Comparison of ENCODE assay signal across 17 cellular contexts in the genomic region with DNA sequence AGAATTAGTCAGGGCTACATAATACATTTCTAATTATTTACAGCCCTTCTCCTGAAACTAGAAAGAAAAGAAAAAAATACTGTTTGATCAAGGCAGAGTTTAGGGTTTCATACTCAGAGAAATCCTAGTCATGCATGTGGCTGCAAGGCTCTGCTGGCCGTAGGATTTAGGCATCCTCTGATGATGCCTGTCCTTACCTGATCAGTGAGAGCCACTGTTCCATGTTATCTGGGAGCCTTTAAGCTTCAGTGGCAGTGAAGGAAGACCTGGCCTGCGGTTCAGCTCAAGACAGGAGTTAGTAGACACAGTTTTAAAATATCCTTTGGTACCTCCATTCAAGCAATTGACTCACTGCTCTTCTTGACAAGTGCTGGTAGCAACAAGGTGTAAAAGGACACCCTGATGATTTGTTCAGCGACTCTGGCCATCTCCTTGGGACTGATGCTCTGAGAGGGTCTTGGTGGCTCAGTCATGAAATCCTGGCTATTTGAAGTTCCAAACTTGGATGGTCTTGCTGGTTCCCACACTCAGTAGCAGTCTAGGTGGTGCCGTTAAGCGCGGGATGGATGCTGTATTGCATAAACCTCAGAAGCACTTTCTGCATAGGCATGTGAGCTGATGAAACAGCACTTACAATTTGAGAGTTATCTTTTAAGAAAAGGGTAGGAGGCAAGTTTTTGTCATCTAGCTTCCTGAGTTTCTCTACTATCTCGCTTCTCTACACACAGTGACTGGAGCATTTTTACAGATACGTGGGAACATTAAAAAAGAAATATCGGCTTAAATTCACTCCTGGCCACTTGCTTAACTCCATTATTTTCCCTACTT.
DNase-seq lines count a peak whose midpoint lies in the region; ATAC-seq and TF ChIP-seq lines count a peak whose summit lies in the region.
"Had no signal": no experiment of that assay in that cellular context is flagged by ENCODE, and none has a peak within 500 bp of the region (broad histone marks: within the 10 kb centered on the region; RNA-seq: fewer than 3 reads in every experiment).

No MANE protein-coding gene starts in this region.

- H3K27me3 ChIP-seq in BLaER1, result no peaks in the 10 kb centered on the region; the same call in 1 of the 2 replicates
- H3K27me3 ChIP-seq in rectal smooth muscle tissue (ENCODE audit: control insufficient read depth, insufficient read depth, low read length), result no peaks in the 10 kb centered on the region
- no peaks in the 10 kb centered on the region for H3K27me3 ChIP-seq in PC-3 (ENCODE audit: low read length)
- H3K27me3 ChIP-seq in gastroesophageal sphincter, result no peaks in the 10 kb centered on the region
- H3K27me3 ChIP-seq: ascending aorta, heart left ventricle, ovary had no signal

- H3K36me3 ChIP-seq in BLaER1 (peaks cover 6% of the 10 kb centered on the region; the same call in 1 of the 2 replicates), rectal smooth muscle tissue (ENCODE audit: control insufficient read depth, insufficient read depth, low read length) (no peaks in the 10 kb centered on the region), PC-3 (ENCODE audit: low read depth, low read length) (no peaks in the 10 kb centered on the region), gastroesophageal sphincter (no peaks in the 10 kb centered on the region)
- H3K36me3 ChIP-seq: ascending aorta, heart left ventricle, ovary had no signal

- H3K4me3 Mint-ChIP-seq in HFFc6, result peak overlapping the region; percentile 84; the same call in 1 of the 2 replicates
- H3K4me3 Mint-ChIP-seq: activated T-cell treated with anti-CD3 and anti-CD28 coated beads, Interleukin-2, amount 50 U/mL, for 4 hours had no signal

- H3K4me1 ChIP-seq in BLaER1 (peaks cover 26% of the 10 kb centered on the region), rectal smooth muscle tissue (ENCODE audit: control insufficient read depth, insufficient read depth, low read length) (peaks cover 23% of the 10 kb centered on the region), PC-3 (ENCODE audit: insufficient read depth, low read length) (peaks cover 22% of the 10 kb centered on the region), gastroesophageal sphincter (peaks cover 3 to 24% (median 9%) of the 10 kb centered on the region in 3 donors)

- TF ChIP-seq CTCF in HFFc6 (IDR thresholded peaks at IDR 0.05), result no peak
- no peak for TF ChIP-seq CTCF in choroid plexus epithelial cell (conservative IDR thresholded peaks at IDR 0.05; ENCODE audit: low read depth, low read length)
- TF ChIP-seq CTCF in PC-3 (conservative IDR thresholded peaks at IDR 0.05; ENCODE audit: low read depth, low read length), result no peak
- no peak for TF ChIP-seq CTCF in gastroesophageal sphincter (IDR thresholded peaks at IDR 0.05)

- no peak for ATAC-seq in PC-3
- no peak for ATAC-seq in GM21515 (IDR thresholded peaks at IDR 0.05; ENCODE audit: unreplicated experiment)
- ATAC-seq in gastroesophageal sphincter, result no peak
- ATAC-seq: activated T-cell treated with anti-CD3 and anti-CD28 coated beads, Interleukin-2, amount 50 U/mL, for 4 hours had no signal

- no peaks in the 10 kb centered on the region for H3F3A ChIP-seq in PC-3 (ENCODE audit: low read length, unreplicated experiment)

- peak overlapping the region; percentile 45 for H3K27ac Mint-ChIP-seq in HFFc6

- BruUV-seq in PC-3 (replicated peaks; lab: Mats Ljungman, UMichigan), result no TSS peak

- no peaks in the 10 kb centered on the region for H3K27me3 Mint-ChIP-seq in HFFc6 (ENCODE audit: insufficient read depth)

- 90 to 92% methylated on average over 6 of the region's 9 CpGs for WGBS in gastroesophageal sphincter (ENCODE audit: low coverage in 1 of 2), 2 donors

- H3K36me3 Mint-ChIP-seq in HFFc6 (ENCODE audit: low read depth), result no peaks in the 10 kb centered on the region

- H2AFZ ChIP-seq in PC-3 (ENCODE audit: low read length), result no peak overlapping the region

- H3K9me3 Mint-ChIP-seq in HFFc6, result no peaks in the 10 kb centered on the region
- H3K9me3 Mint-ChIP-seq: activated T-cell treated with anti-CD3 and anti-CD28 coated beads, Interleukin-2, amount 50 U/mL, for 4 hours had no signal

- no peak for DNase-seq in HFFc6
- DNase-seq in choroid plexus epithelial cell (ENCODE audit: low read depth), result peak; percentile 36
- no peak for DNase-seq in PC-3
- DNase-seq in activated effector memory CD4-positive, alpha-beta T cell treated with anti-CD3 and anti-CD28 coated beads, Interleukin-2, amount 50 U/mL, for 16 hours, result no peak
- DNase-seq: activated CD4-positive, CD25-positive, alpha-beta regulatory T cell treated with anti-CD3 and anti-CD28 coated beads, Interleukin-2, amount 50 U/mL, for 72 hours; activated T-cell treated with anti-CD3 and anti-CD28 coated beads, Interleukin-2, amount 50 U/mL, for 4 hours; cortex of kidney; DMS153; heart left ventricle; NCI-H1436; ovary; stimulated activated CD4-positive, alpha-beta T cell treated with anti-CD3 and anti-CD28 coated beads, Interleukin-12 subunit alpha, Interleukin-12 subunit beta, amount 100 ng/mL, for 4 hours had no signal

- TF ChIP-seq POLR2A in gastroesophageal sphincter (IDR thresholded peaks at IDR 0.05), result no peak

- no peak for TF ChIP-seq EP300 in gastroesophageal sphincter (IDR thresholded peaks at IDR 0.05)

- H3K9me3 ChIP-seq in BLaER1 (no peaks in the 10 kb centered on the region), PC-3 (ENCODE audit: low read length) (no peaks in the 10 kb centered on the region), gastroesophageal sphincter (no peaks in the 10 kb centered on the region)
- H3K9me3 ChIP-seq: ascending aorta, heart left ventricle, ovary had no signal

- H3K4me1 Mint-ChIP-seq in HFFc6 (ENCODE audit: low read depth), result peaks cover 64% of the 10 kb centered on the region

- CTCF ChIA-PET in PC-3 (lab: Charles Lee), result interaction anchor here (0.5 kb wide), 1 partner anchor 165 kb away, joined by 3 read pairs; no protein-coding TSS in a partner anchor

- no peak overlapping the region for H3K27ac ChIP-seq in BLaER1
- H3K27ac ChIP-seq in rectal smooth muscle tissue (ENCODE audit: low read depth, low read length), result peak overlapping the region; percentile 70
- no peak overlapping the region for H3K27ac ChIP-seq in PC-3 (ENCODE audit: low read length)
- H3K27ac ChIP-seq in gastroesophageal sphincter, result no peak overlapping the region
- H3K27ac ChIP-seq: ascending aorta, ovary had no signal

- no peaks in the 10 kb centered on the region for H3K9me2 ChIP-seq in PC-3 (replicated peaks; ENCODE audit: low read length)

- POLR2A ChIA-PET in PC-3 (lab: Charles Lee; ENCODE audit: unreplicated experiment), result no interaction called here

- H3K4me2 ChIP-seq in BLaER1 (peak overlapping the region; percentile 67), PC-3 (ENCODE audit: low read length) (no peak overlapping the region)

- intact Hi-C loops in PC-3 (cut with micrococcal nuclease), result no loop called here

- H3K9ac ChIP-seq in BLaER1 (no peak overlapping the region), rectal smooth muscle tissue (ENCODE audit: low read length) (no peak overlapping the region), PC-3 (ENCODE audit: low read length) (no peak overlapping the region)

- H3K79me2 ChIP-seq in PC-3 (ENCODE audit: low read length), result peaks cover 33% of the 10 kb centered on the region

- H3K4me3 ChIP-seq in BLaER1, result no peak overlapping the region
- no peak overlapping the region for H3K4me3 ChIP-seq in choroid plexus epithelial cell (ENCODE audit: low read depth, low read length)
- H3K4me3 ChIP-seq in rectal smooth muscle tissue (ENCODE audit: low read length), result no peak overlapping the region
- H3K4me3 ChIP-seq in PC-3 (ENCODE audit: low read length), result no peak overlapping the region
- H3K4me3 ChIP-seq in gastroesophageal sphincter, result no peak overlapping the region
- H3K4me3 ChIP-seq: ascending aorta, ovary had no signal

- H4K20me1 ChIP-seq in BLaER1 (peaks cover 26% of the 10 kb centered on the region; the same call in 1 of the 2 replicates), PC-3 (ENCODE audit: low read length) (no peaks in the 10 kb centered on the region)
